ENCODE assay signal across 21 cellular contexts in genomic region chr6:69231983-69232382, GRCh38.
"Had no signal": no experiment of that assay in that cellular context is flagged by ENCODE, and none has a peak within 500 bp of the region (broad histone marks: within the 10 kb centered on the region; RNA-seq: fewer than 3 reads in every experiment).

No MANE protein-coding gene starts in this region.

- H3K9me3 Mint-ChIP-seq: activated CD4-positive, alpha-beta T cell treated with anti-CD3 and anti-CD28 coated beads, Interleukin-2, amount 10 ng/mL, durations not matched to agents 7 days and 5 days had no signal

- H3K4me3 ChIP-seq: body of pancreas, coronary artery, heart left ventricle, ovary, smooth muscle cell, suprapubic skin, transverse colon had no signal

- H3K4me1 Mint-ChIP-seq: activated CD4-positive, alpha-beta T cell treated with anti-CD3 and anti-CD28 coated beads, Interleukin-2, amount 10 ng/mL, durations not matched to agents 7 days and 5 days; immature natural killer cell; naive thymus-derived CD4-positive, alpha-beta T cell; stimulated activated naive CD8-positive, alpha-beta T cell treated with anti-CD3 and anti-CD28 coated beads, Interleukin-15, amount 100 ng/mL, for 72 hours had no signal

- H3K4me2 ChIP-seq: smooth muscle cell had no signal

- H3K27me3 Mint-ChIP-seq: activated CD4-positive, alpha-beta T cell treated with anti-CD3 and anti-CD28 coated beads, Interleukin-2, amount 10 ng/mL, durations not matched to agents 7 days and 5 days had no signal

- ATAC-seq: activated CD4-positive, CD25-positive, alpha-beta regulatory T cell treated with anti-CD3 and anti-CD28 coated beads, Interleukin-2, amount 50 U/mL, for 24 hours; activated CD8-positive, alpha-beta T cell treated with anti-CD3 and anti-CD28 coated beads, Interleukin-2, amount 10 ng/mL, durations not matched to agents 7 days and 5 days; body of pancreas; naive thymus-derived CD4-positive, alpha-beta T cell; sciatic nerve; stimulated activated naive CD8-positive, alpha-beta T cell treated with anti-CD3 and anti-CD28 coated beads, Interleukin-15, amount 100 ng/mL, for 72 hours had no signal

- H3K27ac Mint-ChIP-seq: activated CD4-positive, alpha-beta T cell treated with anti-CD3 and anti-CD28 coated beads, Interleukin-2, amount 10 ng/mL, durations not matched to agents 7 days and 5 days; activated CD8-positive, alpha-beta T cell treated with anti-CD3 and anti-CD28 coated beads, Interleukin-2, amount 10 ng/mL, durations not matched to agents 7 days and 5 days; activated naive CD4-positive, alpha-beta T cell treated with anti-CD3 and anti-CD28 coated beads for 36 hours; activated T-cell treated with anti-CD3 and anti-CD28 coated beads, Interleukin-2, amount 50 U/mL, for 24 hours; immature natural killer cell; naive thymus-derived CD4-positive, alpha-beta T cell; stimulated activated naive CD8-positive, alpha-beta T cell treated with anti-CD3 and anti-CD28 coated beads, Interleukin-15, amount 100 ng/mL, for 72 hours had no signal

- H3K36me3 Mint-ChIP-seq: immature natural killer cell; naive thymus-derived CD4-positive, alpha-beta T cell had no signal

- H3K4me1 ChIP-seq: body of pancreas, heart left ventricle, suprapubic skin, transverse colon had no signal

- DNase-seq: activated CD4-positive, alpha-beta T cell treated with anti-CD3 and anti-CD28 coated beads, Interleukin-2, amount 10 ng/mL, durations not matched to agents 7 days and 5 days; activated CD8-positive, alpha-beta T cell treated with anti-CD3 and anti-CD28 coated beads, Interleukin-2, amount 10 ng/mL, durations not matched to agents 7 days and 5 days; activated naive CD4-positive, alpha-beta T cell treated with anti-CD3 and anti-CD28 coated beads for 36 hours; activated T-cell treated with anti-CD3 and anti-CD28 coated beads, Interleukin-2, amount 50 U/mL, for 24 hours; body of pancreas; central memory CD4-positive, alpha-beta T cell; erythroblast; heart left ventricle; immature natural killer cell; kidney glomerular epithelial cell; mesendoderm; naive thymus-derived CD4-positive, alpha-beta T cell; ovary; stimulated activated CD4-positive, alpha-beta T cell treated with anti-CD3 and anti-CD28 coated beads, Interleukin-4, amount 100 ng/mL, for 1 hour; stimulated activated naive CD8-positive, alpha-beta T cell treated with anti-CD3 and anti-CD28 coated beads, Interleukin-15, amount 100 ng/mL, for 72 hours; transverse colon had no signal

- H3K27ac ChIP-seq: body of pancreas, coronary artery, heart left ventricle, ovary, suprapubic skin, transverse colon had no signal

- H3K4me3 Mint-ChIP-seq: activated CD4-positive, alpha-beta T cell treated with anti-CD3 and anti-CD28 coated beads, Interleukin-2, amount 10 ng/mL, durations not matched to agents 7 days and 5 days; activated CD8-positive, alpha-beta T cell treated with anti-CD3 and anti-CD28 coated beads, Interleukin-2, amount 10 ng/mL, durations not matched to agents 7 days and 5 days; activated naive CD4-positive, alpha-beta T cell treated with anti-CD3 and anti-CD28 coated beads for 36 hours; activated T-cell treated with anti-CD3 and anti-CD28 coated beads, Interleukin-2, amount 50 U/mL, for 24 hours; immature natural killer cell; naive thymus-derived CD4-positive, alpha-beta T cell; stimulated activated naive CD8-positive, alpha-beta T cell treated with anti-CD3 and anti-CD28 coated beads, Interleukin-15, amount 100 ng/mL, for 72 hours had no signal

- H3K36me3 ChIP-seq: heart left ventricle, ovary, suprapubic skin, transverse colon had no signal

- H3K27me3 ChIP-seq: body of pancreas, heart left ventricle, ovary, suprapubic skin, transverse colon had no signal

- H3K9me3 ChIP-seq: body of pancreas, heart left ventricle, ovary, suprapubic skin, transverse colon had no signal
